Comparison of ENCODE assay signal across 9 cellular contexts in the genomic region with DNA sequence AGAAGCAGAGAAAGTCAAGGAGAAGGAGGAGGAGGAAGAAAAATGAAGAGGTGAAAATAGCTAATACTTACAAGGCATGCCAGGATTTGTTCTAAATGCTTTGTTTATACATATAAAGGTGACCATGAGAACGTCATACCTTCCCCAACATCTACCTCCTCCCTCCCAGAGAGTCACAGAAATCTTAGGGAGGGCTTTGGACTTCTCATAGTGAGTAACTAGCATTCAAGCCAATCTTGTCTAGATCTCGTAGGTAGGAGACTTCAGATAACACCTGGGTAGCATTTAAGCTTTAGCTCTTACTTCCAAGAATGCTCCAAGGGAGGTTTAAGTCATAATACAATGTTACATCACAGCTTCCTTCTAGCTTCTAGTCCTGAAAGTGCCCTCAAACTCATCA.
"Had no signal": no experiment of that assay in that cellular context is flagged by ENCODE, and none has a peak within 500 bp of the region (broad histone marks: within the 10 kb centered on the region; RNA-seq: fewer than 3 reads in every experiment).

No MANE protein-coding gene starts in this region.

- H3K36me3 Mint-ChIP-seq: activated naive CD4-positive, alpha-beta T cell treated with anti-CD3 and anti-CD28 coated beads, Interleukin-2, amount 50 U/mL, for 72 hours; brain; natural killer cell treated with Interleukin-12 subunit alpha and Interleukin-12 subunit beta and Interleukin-15 and Interleukin-18, amount 100 ng/mL, for 72 hours; type B pancreatic cell; WTC11 had no signal

- H3K27me3 ChIP-seq: gastrocnemius medialis, vagina had no signal

- H3K36me3 ChIP-seq: gastrocnemius medialis, thoracic aorta, vagina had no signal

- H3K27me3 Mint-ChIP-seq: brain, progenitor cell of endocrine pancreas, type B pancreatic cell had no signal

- H3K4me1 Mint-ChIP-seq: brain, WTC11 had no signal

- ATAC-seq: gastrocnemius medialis had no signal

- H3K9me3 ChIP-seq: gastrocnemius medialis, thoracic aorta, vagina had no signal

- H3K4me1 ChIP-seq: gastrocnemius medialis, vagina had no signal

- H3K9me3 Mint-ChIP-seq: activated naive CD4-positive, alpha-beta T cell treated with anti-CD3 and anti-CD28 coated beads, Interleukin-2, amount 50 U/mL, for 72 hours; brain; natural killer cell treated with Interleukin-12 subunit alpha and Interleukin-12 subunit beta and Interleukin-15 and Interleukin-18, amount 100 ng/mL, for 72 hours; type B pancreatic cell; WTC11 had no signal

- H3K27ac Mint-ChIP-seq: brain; natural killer cell treated with Interleukin-12 subunit alpha and Interleukin-12 subunit beta and Interleukin-15 and Interleukin-18, amount 100 ng/mL, for 72 hours; progenitor cell of endocrine pancreas; type B pancreatic cell; WTC11 had no signal

- H3K4me3 Mint-ChIP-seq: brain; natural killer cell treated with Interleukin-12 subunit alpha and Interleukin-12 subunit beta and Interleukin-15 and Interleukin-18, amount 100 ng/mL, for 72 hours; type B pancreatic cell; WTC11 had no signal

- H3K4me3 ChIP-seq: gastrocnemius medialis, thoracic aorta, vagina had no signal

- H3K27ac ChIP-seq: gastrocnemius medialis, thoracic aorta, vagina had no signal
